Comparison of ENCODE assay signal across 8 cellular contexts in genomic region chr2:207624170-207625013, GRCh38. TPM values are rescaled to one million over a fixed set of nuclear protein-coding genes. Genes with fewer than 3 reads are reported as not detected.
DNase-seq lines count a peak whose midpoint lies in the region; ATAC-seq and TF ChIP-seq lines count a peak whose summit lies in the region.

No MANE protein-coding gene starts in this region.

- H3K4me1 Mint-ChIP-seq in activated naive CD4-positive, alpha-beta T cell treated with anti-CD3 and anti-CD28 coated beads, Interleukin-2, amount 50 U/mL, for 24 hours = peaks cover 49% of the 10 kb centered on the region

- no peaks in the 10 kb centered on the region for H3K9me3 Mint-ChIP-seq in activated naive CD4-positive, alpha-beta T cell treated with anti-CD3 and anti-CD28 coated beads, Interleukin-2, amount 50 U/mL, for 24 hours

- H3K27ac ChIP-seq in HUES64 (ENCODE audit: low read depth, low read length) (peak overlapping the region; percentile 94), SJCRH30 (peak overlapping the region; percentile 84), thoracic aorta (peak overlapping the region; percentile 86 to 91)

- DNase-seq in Daoy (ENCODE audit: low read depth) = peak; percentile 79
- DNase-seq in SJCRH30 = peak; percentile 68 to 76
- DNase-seq in globus pallidus (ENCODE audit: low spot score) = peak; percentile 70
- DNase-seq in nucleus accumbens (lab: John Stamatoyannopoulos, UW) = peak in 46 of 56 donors; percentile 10 to 78 (median 61)
- no peak for DNase-seq in thoracic aorta (ENCODE audit: low spot score)

- TF ChIP-seq CTCF in thoracic aorta (IDR thresholded peaks at IDR 0.05) = no peak

- H3K27me3 ChIP-seq in HUES64 (ENCODE audit: insufficient read depth, low read length) (no peaks in the 10 kb centered on the region), SJCRH30 (no peaks in the 10 kb centered on the region), thoracic aorta (replicated peaks; ENCODE audit: insufficient read depth) (no peaks in the 10 kb centered on the region)

- peak overlapping the region; percentile 87 for H3K4me3 ChIP-seq in HUES64 (ENCODE audit: low read length)
- peak overlapping the region; percentile 90 for H3K4me3 ChIP-seq in SJCRH30
- H3K4me3 ChIP-seq in thoracic aorta = peak overlapping the region; percentile 98

- 3% methylated on average over 47 of the region's 47 CpGs for WGBS in HUES64

- H3K27me3 Mint-ChIP-seq in activated naive CD4-positive, alpha-beta T cell treated with anti-CD3 and anti-CD28 coated beads, Interleukin-2, amount 50 U/mL, for 24 hours = no peaks in the 10 kb centered on the region

- ATAC-seq in GM21526 (IDR thresholded peaks at IDR 0.05; ENCODE audit: low FRiP score, unreplicated experiment) = peak; percentile 37
- peak; percentile 7 for ATAC-seq in thoracic aorta (ENCODE audit: insufficient number of reproducible peaks, low FRiP score, low read depth)

- H3K27ac Mint-ChIP-seq in activated naive CD4-positive, alpha-beta T cell treated with anti-CD3 and anti-CD28 coated beads, Interleukin-2, amount 50 U/mL, for 24 hours = peak overlapping the region; percentile 90

- peaks cover 14% of the 10 kb centered on the region for H3K36me3 Mint-ChIP-seq in activated naive CD4-positive, alpha-beta T cell treated with anti-CD3 and anti-CD28 coated beads, Interleukin-2, amount 50 U/mL, for 24 hours

- H3K9me3 ChIP-seq in HUES64 (ENCODE audit: insufficient read depth, low read depth, low read length) = no peaks in the 10 kb centered on the region
- no peaks in the 10 kb centered on the region for H3K9me3 ChIP-seq in SJCRH30 (replicated peaks)
- no peaks in the 10 kb centered on the region for H3K9me3 ChIP-seq in thoracic aorta

- H3K4me1 ChIP-seq in HUES64 (ENCODE audit: insufficient read depth, low read length) = no peaks in the 10 kb centered on the region
- H3K4me1 ChIP-seq in SJCRH30 = no peaks in the 10 kb centered on the region
- peaks cover 0 to 26% of the 10 kb centered on the region in 2 donors for H3K4me1 ChIP-seq in thoracic aorta (ENCODE audit: control insufficient read depth in 1 of 2, low read depth in 2 of 2)

- H3K9ac ChIP-seq in HUES64 (ENCODE audit: low read depth, low read length) = peak overlapping the region; percentile 87

- H3K4me3 Mint-ChIP-seq in activated naive CD4-positive, alpha-beta T cell treated with anti-CD3 and anti-CD28 coated beads, Interleukin-2, amount 50 U/mL, for 24 hours = peak overlapping the region; percentile 95

- peaks cover 38% of the 10 kb centered on the region for H3K36me3 ChIP-seq in HUES64 (ENCODE audit: insufficient read depth, low read length)
- H3K36me3 ChIP-seq in SJCRH30 = no peaks in the 10 kb centered on the region
- H3K36me3 ChIP-seq in thoracic aorta = peaks cover 3% of the 10 kb centered on the region

RNA-seq across cellular contexts. Expression of gene METTL21A, which starts 0.8 kb away (rescaled TPM):
- total RNA-seq in Daoy (2014; rRNA removed; shearing (Covaris generic)) = 16.9 and 24.1 TPM in 2 replicates
- polyA plus RNA-seq in HUES64 (2013, experiment 1 of 2) = 56.6 TPM
- 52.1 TPM for polyA plus RNA-seq in HUES64 (2013, experiment 2 of 2)
- total RNA-seq in SJCRH30 (2014; rRNA removed; shearing (Covaris generic)) = 20.6 and 26.5 TPM in 2 replicates
- total RNA-seq in thoracic aorta = 10 to 100 TPM in 1 of 2 donors, 1 to 10 TPM in 1; 3.5 to 33.7 TPM
